20 cellular contexts compared by ENCODE assay signal in genomic region chr5:113192541-113192940, GRCh38.
DNase-seq lines count a peak whose midpoint lies in the region; ATAC-seq and TF ChIP-seq lines count a peak whose summit lies in the region.
"Had no signal": no experiment of that assay in that cellular context is flagged by ENCODE, and none has a peak within 500 bp of the region (broad histone marks: within the 10 kb centered on the region; RNA-seq: fewer than 3 reads in every experiment).

No MANE protein-coding gene starts in this region.

- H3K4me1 ChIP-seq in endodermal cell (ENCODE audit: control insufficient read depth, insufficient read depth, low read length): peaks cover 13% of the 10 kb centered on the region

- no peak for TF ChIP-seq CTCF in endodermal cell (conservative IDR thresholded peaks at IDR 0.05)

- DNase-seq in DMS53 (lab: John Stamatoyannopoulos, UW) (peak; percentile 7), DMS53 treated with DMSO at 0.1 percent for 48 hours (lab: John Stamatoyannopoulos, UW; ENCODE audit: unreplicated experiment) (no peak), endodermal cell (no peak)
- DNase-seq: AML-193; BE2C; CD4-positive, alpha-beta T cell; CD8-positive, alpha-beta memory T cell; DMS79; EL; GDM1; GM23248; H7; HCEC 1CT had no signal

- no peak overlapping the region for H3K27ac Mint-ChIP-seq in endodermal cell
- H3K27ac Mint-ChIP-seq: CD14-positive monocyte; CD4-positive, alpha-beta T cell; CD8-positive, alpha-beta memory T cell had no signal

- H3K9me3 ChIP-seq in endodermal cell (ENCODE audit: control insufficient read depth, low read length): peaks cover 17% of the 10 kb centered on the region

- peaks cover 94% of the 10 kb centered on the region for H3K36me3 Mint-ChIP-seq in endodermal cell (ENCODE audit: low read depth)
- H3K36me3 Mint-ChIP-seq: CD14-positive monocyte had no signal

- peaks cover 100% of the 10 kb centered on the region for H3K36me3 ChIP-seq in endodermal cell (ENCODE audit: control insufficient read depth, insufficient read depth, low read length)
- H3K36me3 ChIP-seq: BLaER1 treated with 17β-estradiol and CSF1 and Interleukin-3, amounts not matched to agents 10 nM and 100 nM had no signal

- H3K9ac ChIP-seq in endodermal cell (ENCODE audit: extremely low read depth, low read length, poor library complexity, severe bottlenecking): no peak overlapping the region
- H3K9ac ChIP-seq: BLaER1 treated with 17β-estradiol and CSF1 and Interleukin-3, amounts not matched to agents 10 nM and 100 nM; GM23248 had no signal

- H3K4me3 ChIP-seq in endodermal cell (ENCODE audit: low read length): peak overlapping the region; percentile 28
- H3K4me3 ChIP-seq: BLaER1 treated with 17β-estradiol and CSF1 and Interleukin-3, amounts not matched to agents 10 nM and 100 nM; GM12878; GM23248 had no signal

- H3K9me3 Mint-ChIP-seq in endodermal cell: no peaks in the 10 kb centered on the region

- no peaks in the 10 kb centered on the region for H3K27me3 Mint-ChIP-seq in endodermal cell (ENCODE audit: insufficient read depth)
- H3K27me3 Mint-ChIP-seq: CD4-positive, alpha-beta T cell had no signal

- no peak overlapping the region for H3K27ac ChIP-seq in endodermal cell (ENCODE audit: low read depth, low read length)
- H3K27ac ChIP-seq: 22Rv1; BLaER1 treated with 17β-estradiol and CSF1 and Interleukin-3, amounts not matched to agents 10 nM and 100 nM; GM23248 had no signal

- peaks cover 49% of the 10 kb centered on the region for H3K4me1 Mint-ChIP-seq in endodermal cell

- ATAC-seq in esophagus mucosa (peak; percentile 91), HG02884 (IDR thresholded peaks at IDR 0.05; ENCODE audit: unreplicated experiment) (no peak), HG02588 (IDR thresholded peaks at IDR 0.05; ENCODE audit: unreplicated experiment) (no peak)
- ATAC-seq: GM12878 had no signal

- H3K27me3 ChIP-seq in endodermal cell (ENCODE audit: control insufficient read depth, insufficient read depth, low read length, poor library complexity, severe bottlenecking): no peaks in the 10 kb centered on the region
- H3K27me3 ChIP-seq: BE2C; BLaER1 treated with 17β-estradiol and CSF1 and Interleukin-3, amounts not matched to agents 10 nM and 100 nM had no signal

- H3K4me3 Mint-ChIP-seq in endodermal cell: no peak overlapping the region
- H3K4me3 Mint-ChIP-seq: CD14-positive monocyte; CD4-positive, alpha-beta T cell; CD8-positive, alpha-beta memory T cell had no signal

- 96% methylated on average over 2 of the region's 2 CpGs; no CpG with 5 or more reads in 1 of the 2 experiments for WGBS in endodermal cell (ENCODE audit: insufficient coverage in 1 of 2, insufficient read length in 1 of 2), 2 experiments
